ENCODE assay signal across 33 cellular contexts in the genomic region with DNA sequence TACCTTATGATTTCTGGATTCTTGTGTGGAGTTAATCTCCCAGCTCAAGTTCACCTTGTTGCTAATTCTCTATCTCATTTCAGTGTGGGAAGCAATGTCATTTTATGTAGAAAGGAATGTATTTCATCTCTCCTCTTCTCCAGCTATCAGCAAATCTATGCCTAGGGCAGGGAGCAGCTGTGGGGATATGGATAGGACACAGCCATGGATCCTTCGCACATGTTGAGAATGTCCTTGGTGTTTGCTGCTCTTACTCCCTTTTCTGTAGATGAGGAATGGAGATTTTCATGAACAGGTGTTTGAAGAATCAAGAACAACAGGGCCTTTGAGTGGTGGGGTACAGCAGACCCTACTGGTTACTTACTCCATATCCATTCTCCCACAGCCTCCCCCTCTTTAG.
DNase-seq lines count a peak whose midpoint lies in the region; ATAC-seq and TF ChIP-seq lines count a peak whose summit lies in the region.
"Had no signal": no experiment of that assay in that cellular context is flagged by ENCODE, and none has a peak within 500 bp of the region (broad histone marks: within the 10 kb centered on the region; RNA-seq: fewer than 3 reads in every experiment).

No MANE protein-coding gene starts in this region.

- H3K9me3 ChIP-seq in SJCRH30 (replicated peaks) (no peaks in the 10 kb centered on the region), trophoblast cell (ENCODE audit: insufficient read depth, low read depth, low read length) (peaks cover 2% of the 10 kb centered on the region), breast epithelium (no peaks in the 10 kb centered on the region), esophagus muscularis mucosa (no peaks in the 10 kb centered on the region), lower lobe of right lung (no peaks in the 10 kb centered on the region)
- H3K9me3 ChIP-seq: A549; BE2C; BLaER1; BLaER1 treated with 17β-estradiol and CSF1 and Interleukin-3, amounts not matched to agents 10 nM and 100 nM; Caco-2 had no signal

- H2AFZ ChIP-seq in trophoblast cell (ENCODE audit: insufficient read depth, low read length, poor library complexity): no peak overlapping the region

- H3K18ac ChIP-seq in trophoblast cell (ENCODE audit: low read length): no peak overlapping the region

- H3K23ac ChIP-seq in trophoblast cell (ENCODE audit: low read length): no peak overlapping the region

- H3K36me3 ChIP-seq in SJCRH30 (no peaks in the 10 kb centered on the region), trophoblast cell (ENCODE audit: control insufficient read depth in 1 of 2, insufficient read depth in 2 of 2, low read length in 2 of 2) (no peaks in the 10 kb centered on the region), breast epithelium (no peaks in the 10 kb centered on the region), esophagus muscularis mucosa (no peaks in the 10 kb centered on the region), lower lobe of right lung (no peaks in the 10 kb centered on the region)
- H3K36me3 ChIP-seq: BE2C, BLaER1 had no signal

- no peak for TF ChIP-seq CTCF in breast epithelium (IDR thresholded peaks at IDR 0.05)
- TF ChIP-seq CTCF in esophagus muscularis mucosa (IDR thresholded peaks at IDR 0.05): no peak
- no peak for TF ChIP-seq CTCF in lower lobe of right lung (IDR thresholded peaks at IDR 0.05)

- no peaks in the 10 kb centered on the region for H3K79me2 ChIP-seq in trophoblast cell (ENCODE audit: control insufficient read depth, insufficient read depth, low read length, poor library complexity)

- no peak overlapping the region for H2BK5ac ChIP-seq in trophoblast cell (ENCODE audit: low read depth, low read length, poor library complexity)

- no peaks in the 10 kb centered on the region for H3K79me1 ChIP-seq in trophoblast cell (ENCODE audit: low read length)

- no peak for TF ChIP-seq EP300 in esophagus muscularis mucosa (IDR thresholded peaks at IDR 0.05)

- CTCF ChIA-PET in HEK293T (lab: Yijun Ruan, JAX): interaction anchor here (0.6 kb wide), 1 partner anchor 141 kb away, joined by 4 read pairs; no protein-coding TSS in a partner anchor

- intact Hi-C loops in breast epithelium (cut with DNase I; ENCODE audit: low total_unique reads): no loop called here
- intact Hi-C loops in esophagus muscularis mucosa (cut with DNase I): no loop called here
- intact Hi-C loops in lower lobe of right lung (cut with DNase I): no loop called here

- no peak overlapping the region for H3K4me3 ChIP-seq in SJCRH30
- H3K4me3 ChIP-seq in trophoblast cell (ENCODE audit: low read depth, low read length): no peak overlapping the region
- H3K4me3 ChIP-seq in breast epithelium: no peak overlapping the region
- H3K4me3 ChIP-seq in esophagus muscularis mucosa: no peak overlapping the region
- no peak overlapping the region for H3K4me3 ChIP-seq in lower lobe of right lung
- H3K4me3 ChIP-seq: A549; BLaER1; BLaER1 treated with 17β-estradiol and CSF1 and Interleukin-3, amounts not matched to agents 10 nM and 100 nM had no signal

- no peak overlapping the region for H2AK5ac ChIP-seq in trophoblast cell (ENCODE audit: low read length)

- H3K9ac ChIP-seq in trophoblast cell (ENCODE audit: low read length): no peak overlapping the region
- H3K9ac ChIP-seq: BLaER1; BLaER1 treated with 17β-estradiol and CSF1 and Interleukin-3, amounts not matched to agents 10 nM and 100 nM had no signal

- H3K4me1 ChIP-seq in SJCRH30: peaks cover 48% of the 10 kb centered on the region
- no peaks in the 10 kb centered on the region for H3K4me1 ChIP-seq in trophoblast cell (ENCODE audit: control insufficient read depth in 1 of 2, insufficient read depth in 2 of 2, low read length in 2 of 2)
- no peaks in the 10 kb centered on the region for H3K4me1 ChIP-seq in breast epithelium
- peaks cover 0 to 10% (median 0%) of the 10 kb centered on the region in 4 donors for H3K4me1 ChIP-seq in esophagus muscularis mucosa
- H3K4me1 ChIP-seq in lower lobe of right lung: no peaks in the 10 kb centered on the region
- H3K4me1 ChIP-seq: A549, BE2C, Caco-2 had no signal

- no peak for ATAC-seq in lower lobe of right lung
- ATAC-seq: A549; CD8-positive, alpha-beta T cell had no signal

- H3K27ac ChIP-seq in SJCRH30 (peak overlapping the region; percentile 46), caudate nucleus (ENCODE audit: low read depth, low read length) (peak overlapping the region; percentile 32), trophoblast cell (ENCODE audit: low read depth, low read length) (no peak overlapping the region), breast epithelium (no peak overlapping the region), esophagus muscularis mucosa (replicated peaks in 1 of 4) (no peak overlapping the region), lower lobe of right lung (no peak overlapping the region)
- H3K27ac ChIP-seq: 22Rv1; A549; BLaER1; BLaER1 treated with 17β-estradiol and CSF1 and Interleukin-3, amounts not matched to agents 10 nM and 100 nM; C4-2B had no signal

- DNase-seq in SJCRH30 (peak; percentile 75 to 87), caudate nucleus (lab: John Stamatoyannopoulos, UW) (peak in 3 of 61 donors; percentile 8 to 54 (median 27)), trophoblast cell (peak; percentile 56 to 86), putamen (ENCODE audit: low spot score) (peak; percentile 37), breast epithelium (ENCODE audit: low spot score in 2 of 2) (no peak), esophagus muscularis mucosa (ENCODE audit: extremely low spot score) (no peak), lower lobe of right lung (no peak), HEK293T (ENCODE audit: extremely low spot score) (no peak)
- DNase-seq: 8988T; ACHN; AML-193; BE2C; C1 segment of cervical spinal cord; Caco-2; Calu3; CD4-positive, alpha-beta memory T cell; CD4-positive, alpha-beta T cell; CD4-positive, CD25-positive, alpha-beta regulatory T cell; CD8-positive, alpha-beta memory T cell; CD8-positive, alpha-beta T cell; COR-L47; DMS 273 treated with DMSO at 0.1 percent for 48 hours; DMS153; DMS53; DMS79; DMS79 treated with DMSO at 0.1 percent for 48 hours; DND-41; EL had no signal

- no peak overlapping the region for H2BK12ac ChIP-seq in trophoblast cell (ENCODE audit: low read length)

- TF ChIP-seq POLR2A in breast epithelium (IDR thresholded peaks at IDR 0.05): no peak
- TF ChIP-seq POLR2A in esophagus muscularis mucosa (IDR thresholded peaks at IDR 0.05; ENCODE audit: low read depth): no peak

- no peak overlapping the region for H3K4ac ChIP-seq in trophoblast cell (ENCODE audit: low read depth, low read length)

- H3K14ac ChIP-seq in trophoblast cell (ENCODE audit: low read length): no peak overlapping the region

- no peak overlapping the region for H3K4me2 ChIP-seq in trophoblast cell (ENCODE audit: low read length)
- H3K4me2 ChIP-seq: A549; BLaER1; BLaER1 treated with 17β-estradiol and CSF1 and Interleukin-3, amounts not matched to agents 10 nM and 100 nM had no signal

- H2BK120ac ChIP-seq in trophoblast cell (ENCODE audit: insufficient read depth, low read length, poor library complexity): no peak overlapping the region

- H4K8ac ChIP-seq in trophoblast cell (ENCODE audit: low read depth, low read length): no peak overlapping the region

- WGBS in trophoblast cell (ENCODE audit: extremely low coverage, insufficient coverage, insufficient read length): no CpG with 5 or more reads among the region's 1 CpG
- WGBS in esophagus muscularis mucosa: 82% methylated on average over 1 of the region's 1 CpG

- no peak overlapping the region for H4K91ac ChIP-seq in trophoblast cell (ENCODE audit: low read depth, low read length)

- POLR2A ChIA-PET in HEK293T (lab: Yijun Ruan, JAX): no interaction called here

- H4K12ac ChIP-seq in trophoblast cell (ENCODE audit: low read depth, low read length): no peak overlapping the region

- H3K27me3 ChIP-seq in SJCRH30 (no peaks in the 10 kb centered on the region), trophoblast cell (ENCODE audit: insufficient read depth, low read length) (no peaks in the 10 kb centered on the region), breast epithelium (no peaks in the 10 kb centered on the region), esophagus muscularis mucosa (no peaks in the 10 kb centered on the region), lower lobe of right lung (ENCODE audit: low read depth) (no peaks in the 10 kb centered on the region)
- H3K27me3 ChIP-seq: BE2C; BLaER1; BLaER1 treated with 17β-estradiol and CSF1 and Interleukin-3, amounts not matched to agents 10 nM and 100 nM had no signal

TF ChIP-seq in HEK293T, 16 proteins besides CTCF, POLR2A, EP300 and RAD21:
- no peak for TF ChIP-seq FOXM1 (IDR thresholded peaks at IDR 0.05; ENCODE audit: borderline replicate concordance)
- TF ChIP-seq SUZ12 (IDR thresholded peaks at IDR 0.05): no peak
- no peak for TF ChIP-seq BHLHE40 (IDR thresholded peaks at IDR 0.05; ENCODE audit: borderline replicate concordance)

Comparison
In these comparisons a context has a peak if more than half of its experiments do, and no peak if none do; other contexts are left out.
1. DNase-seq: peak in SJCRH30 (2 of 2), trophoblast cell (2 of 2) and putamen (single experiment); none in breast epithelium (0 of 2), esophagus muscularis mucosa (single experiment), lower lobe of right lung (single experiment) and HEK293T (single experiment).
2. H3K27ac ChIP-seq: peak in SJCRH30 (single experiment) and caudate nucleus (single experiment); none in trophoblast cell (single experiment), breast epithelium (0 of 2), esophagus muscularis mucosa (0 of 4) and lower lobe of right lung (single experiment).